In the genomic region with DNA sequence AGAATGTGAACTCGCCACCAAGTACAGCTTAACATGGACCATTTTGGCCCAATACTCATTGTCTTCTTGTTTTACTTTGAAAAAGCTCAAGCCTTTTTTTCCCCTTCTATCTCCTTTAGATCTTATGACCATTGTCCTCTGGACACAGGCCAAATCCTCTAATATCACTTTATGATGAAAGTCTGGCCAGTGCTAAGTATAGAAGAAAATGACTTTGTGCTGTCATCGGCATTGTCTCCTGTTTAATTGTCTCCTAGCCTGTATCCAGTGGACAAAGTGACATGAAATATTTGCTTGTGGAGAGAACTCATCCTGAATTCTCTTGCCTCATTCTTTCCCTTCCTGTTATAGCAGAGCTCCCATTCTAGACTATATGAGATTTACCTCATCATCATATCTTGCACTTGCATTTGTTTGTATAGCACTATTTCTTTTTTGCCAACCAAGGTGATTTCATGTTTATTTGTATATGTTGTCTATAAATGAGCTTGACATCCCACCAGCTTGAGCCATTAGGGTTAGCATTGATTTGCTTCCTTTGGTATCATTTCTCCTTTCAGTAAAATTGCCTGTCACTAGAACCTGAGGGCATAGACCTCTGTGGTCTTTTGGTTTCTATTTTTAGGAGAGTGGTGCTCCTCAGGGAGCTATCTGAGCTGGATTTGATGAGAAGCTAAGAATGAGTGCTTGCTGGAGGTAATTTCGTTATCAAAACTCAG, we compare ENCODE assay signal across 13 cellular contexts. TPM values are rescaled to one million over a fixed set of nuclear protein-coding genes. Genes with fewer than 3 reads are reported as not detected.
DNase-seq lines count a peak whose midpoint lies in the region; ATAC-seq and TF ChIP-seq lines count a peak whose summit lies in the region.
"Had no signal": no experiment of that assay in that cellular context is flagged by ENCODE, and none has a peak within 500 bp of the region (broad histone marks: within the 10 kb centered on the region; RNA-seq: fewer than 3 reads in every experiment).

No MANE protein-coding gene starts in this region.

- in situ Hi-C loops in mammary epithelial cell (cut with MboI; ENCODE audit: low sequenced_read_pairs in 2 of 2) = loop anchor here in 1 of 2 donors (10.0 kb wide), 1 partner anchor 68 kb away; no protein-coding TSS in a partner anchor

- no peak overlapping the region for H3K4me3 Mint-ChIP-seq in MCF 10A (ENCODE audit: unreplicated experiment)
- H3K4me3 Mint-ChIP-seq in activated naive CD8-positive, alpha-beta T cell treated with anti-CD3 and anti-CD28 coated beads, Interleukin-2, amount 10 ng/mL, durations not matched to agents 7 days and 5 days = peak overlapping the region; percentile 83
- peak overlapping the region; percentile 29 to 65 for H3K4me3 Mint-ChIP-seq in stimulated activated naive B cell treated with anti-CD40 and anti-IgM and Interleukin-4, amounts not matched to agents 10 μg/mL and 1 μg/mL and 100 μg/mL, for 72 hours

- no peak for DNase-seq in MCF 10A (ENCODE audit: unreplicated experiment)
- no peak for DNase-seq in mammary epithelial cell
- DNase-seq in MV-4-11 (lab: John Stamatoyannopoulos, UW) = peak; percentile 45
- no peak for DNase-seq in activated naive CD8-positive, alpha-beta T cell treated with anti-CD3 and anti-CD28 coated beads, Interleukin-2, amount 10 ng/mL, durations not matched to agents 7 days and 5 days
- no peak for DNase-seq in stimulated activated naive B cell treated with anti-CD40 and anti-IgM and Interleukin-4, amounts not matched to agents 10 μg/mL and 1 μg/mL and 100 μg/mL, for 72 hours
- no peak for DNase-seq in GM10248 (ENCODE audit: extremely low spot score)
- DNase-seq: left lung; NCI-H1105 treated with DMSO at 0.1 percent for 48 hours; stimulated activated CD4-positive, alpha-beta T cell treated with anti-CD3 and anti-CD28 coated beads, Interleukin-4, amount 100 ng/mL, for 4 hours; testis had no signal

- peaks cover 38% of the 10 kb centered on the region for H3K4me1 ChIP-seq in mammary epithelial cell (ENCODE audit: insufficient read depth, low read length)
- H3K4me1 ChIP-seq: parathyroid adenoma had no signal

- peaks cover 40% of the 10 kb centered on the region for H3K4me1 Mint-ChIP-seq in MCF 10A (ENCODE audit: insufficient read depth, unreplicated experiment)
- peaks cover 79% of the 10 kb centered on the region for H3K4me1 Mint-ChIP-seq in activated naive CD8-positive, alpha-beta T cell treated with anti-CD3 and anti-CD28 coated beads, Interleukin-2, amount 10 ng/mL, durations not matched to agents 7 days and 5 days
- H3K4me1 Mint-ChIP-seq in stimulated activated naive B cell treated with anti-CD40 and anti-IgM and Interleukin-4, amounts not matched to agents 10 μg/mL and 1 μg/mL and 100 μg/mL, for 72 hours = peaks cover 66 to 97% of the 10 kb centered on the region in 2 donors

- 100% methylated on average over 3 of the region's 3 CpGs for WGBS in mammary epithelial cell (ENCODE audit: low coverage, missing lambda C conversion rate)

- no peaks in the 10 kb centered on the region for H3K9me3 ChIP-seq in mammary epithelial cell (replicated peaks; ENCODE audit: insufficient read depth, low read length)
- H3K9me3 ChIP-seq: left lung, testis had no signal

- peaks cover 17% of the 10 kb centered on the region for H3K79me2 ChIP-seq in mammary epithelial cell (ENCODE audit: insufficient read depth, low read length)
- H3K79me2 ChIP-seq: parathyroid adenoma had no signal

- H3K36me3 ChIP-seq in mammary epithelial cell (ENCODE audit: insufficient read depth, low read length) = no peaks in the 10 kb centered on the region
- H3K36me3 ChIP-seq: left lung had no signal

- no peak overlapping the region for H3K27ac ChIP-seq in mammary epithelial cell (ENCODE audit: insufficient read depth, low read depth, low read length)
- H3K27ac ChIP-seq: parathyroid adenoma, testis had no signal

- no peak overlapping the region for H3K9ac ChIP-seq in mammary epithelial cell (ENCODE audit: insufficient read depth, low read length)
- H3K9ac ChIP-seq: parathyroid adenoma had no signal

- BruUV-seq in MCF 10A (replicated peaks; lab: Mats Ljungman, UMichigan) = no TSS peak
- no TSS peak for BruUV-seq in mammary epithelial cell (replicated peaks; lab: Mats Ljungman, UMichigan)

- CTCF ChIA-PET in MCF 10A (lab: Yijun Ruan, JAX) = interaction anchor here (0.6 to 13.7 kb wide), 21 partner anchors 9 to 648 kb away, joined by 3 to 253 read pairs (median 6); a partner anchor contains a TSS
- CTCF ChIA-PET in mammary epithelial cell (lab: Charles Lee; ENCODE audit: low non-redundant PET) = no interaction called here
- CTCF ChIA-PET in GM10248 (lab: Yijun Ruan, JAX) = interaction anchor here (0.8 to 19.2 kb wide), 16 partner anchors 10 to 348 kb away, joined by 3 to 191 read pairs (median 5); a partner anchor contains a TSS

- TF ChIP-seq CTCF in MCF 10A (IDR thresholded peaks at IDR 0.05; ENCODE audit: unreplicated experiment) = no peak
- no peak for TF ChIP-seq CTCF in mammary epithelial cell (conservative IDR thresholded peaks at IDR 0.05 in 1 of 2, IDR thresholded peaks at IDR 0.05 in 1 of 2; ENCODE audit: extremely low read depth in 1 of 2, insufficient read depth in 1 of 2, low read depth in 1 of 2, low read length in 2 of 2)
- TF ChIP-seq CTCF in GM10248 (IDR thresholded peaks at IDR 0.05; ENCODE audit: control extremely low read depth, extremely low read depth, low read depth, missing control alignments) = no peak

- peak overlapping the region; percentile 66 for H3K27ac Mint-ChIP-seq in MCF 10A (ENCODE audit: low read depth, unreplicated experiment)
- H3K27ac Mint-ChIP-seq in activated naive CD8-positive, alpha-beta T cell treated with anti-CD3 and anti-CD28 coated beads, Interleukin-2, amount 10 ng/mL, durations not matched to agents 7 days and 5 days = peak overlapping the region; percentile 96
- peak overlapping the region; percentile 95 for H3K27ac Mint-ChIP-seq in stimulated activated naive B cell treated with anti-CD40 and anti-IgM and Interleukin-4, amounts not matched to agents 10 μg/mL and 1 μg/mL and 100 μg/mL, for 72 hours

- POLR2A ChIA-PET in MCF 10A (lab: Yijun Ruan, JAX) (interaction anchor here (0.8 to 22.9 kb wide), 8 partner anchors 14 to 348 kb away, joined by 3 to 385 read pairs (median 39); a partner anchor contains a TSS), GM10248 (lab: Yijun Ruan, JAX) (interaction anchor here (0.5 to 1.2 kb wide), 2 partner anchors 21 to 25 kb away, joined by 3 to 7 read pairs; no protein-coding TSS in a partner anchor)
- POLR2A ChIA-PET in activated naive CD8-positive, alpha-beta T cell treated with anti-CD3 and anti-CD28 coated beads, Interleukin-2, amount 10 ng/mL, durations not matched to agents 7 days and 5 days (lab: Charles Lee) = interaction anchor here (0.7 to 10.4 kb wide), 14 partner anchors 9 to 266 kb away, joined by 3 to 127 read pairs (median 6); a partner anchor contains a TSS

- H3K9me3 Mint-ChIP-seq in MCF 10A (ENCODE audit: unreplicated experiment) = no peaks in the 10 kb centered on the region
- H3K9me3 Mint-ChIP-seq in activated naive CD8-positive, alpha-beta T cell treated with anti-CD3 and anti-CD28 coated beads, Interleukin-2, amount 10 ng/mL, durations not matched to agents 7 days and 5 days = no peaks in the 10 kb centered on the region
- H3K9me3 Mint-ChIP-seq in stimulated activated naive B cell treated with anti-CD40 and anti-IgM and Interleukin-4, amounts not matched to agents 10 μg/mL and 1 μg/mL and 100 μg/mL, for 72 hours = peaks cover 0 to 4% of the 10 kb centered on the region in 2 donors

- dilution Hi-C loops in mammary epithelial cell (cut with HindIII; ENCODE audit: low sequenced_read_pairs) = no loop called here

- H3K27me3 Mint-ChIP-seq in MCF 10A (ENCODE audit: insufficient read depth, unreplicated experiment) = no peaks in the 10 kb centered on the region
- H3K27me3 Mint-ChIP-seq in activated naive CD8-positive, alpha-beta T cell treated with anti-CD3 and anti-CD28 coated beads, Interleukin-2, amount 10 ng/mL, durations not matched to agents 7 days and 5 days = no peaks in the 10 kb centered on the region
- H3K27me3 Mint-ChIP-seq in stimulated activated naive B cell treated with anti-CD40 and anti-IgM and Interleukin-4, amounts not matched to agents 10 μg/mL and 1 μg/mL and 100 μg/mL, for 72 hours = no peaks in the 10 kb centered on the region

- H4K20me1 ChIP-seq in mammary epithelial cell (ENCODE audit: insufficient read depth, low read length) = no peaks in the 10 kb centered on the region

- H3K4me2 ChIP-seq in mammary epithelial cell (ENCODE audit: insufficient read depth, low read depth, low read length) = no peak overlapping the region

- no peak for ATAC-seq in activated naive CD8-positive, alpha-beta T cell treated with anti-CD3 and anti-CD28 coated beads, Interleukin-2, amount 10 ng/mL, durations not matched to agents 7 days and 5 days (ENCODE audit: low read depth)
- ATAC-seq in stimulated activated naive B cell treated with anti-CD40 and anti-IgM and Interleukin-4, amounts not matched to agents 10 μg/mL and 1 μg/mL and 100 μg/mL, for 72 hours (replicated peaks) = peak; percentile 12 to 13
- ATAC-seq in GM21447 (IDR thresholded peaks at IDR 0.05; ENCODE audit: unreplicated experiment) = no peak
- ATAC-seq in GM18511 (IDR thresholded peaks at IDR 0.05; ENCODE audit: unreplicated experiment) = no peak
- ATAC-seq: left lung had no signal

- H3K36me3 Mint-ChIP-seq in MCF 10A (ENCODE audit: insufficient read depth, unreplicated experiment) = peaks cover 9% of the 10 kb centered on the region
- peaks cover 16% of the 10 kb centered on the region for H3K36me3 Mint-ChIP-seq in activated naive CD8-positive, alpha-beta T cell treated with anti-CD3 and anti-CD28 coated beads, Interleukin-2, amount 10 ng/mL, durations not matched to agents 7 days and 5 days
- peaks cover 9 to 14% of the 10 kb centered on the region in 2 donors for H3K36me3 Mint-ChIP-seq in stimulated activated naive B cell treated with anti-CD40 and anti-IgM and Interleukin-4, amounts not matched to agents 10 μg/mL and 1 μg/mL and 100 μg/mL, for 72 hours

- intact Hi-C loops in MCF 10A (cut with micrococcal nuclease) = loop anchor here (10.0 kb wide), 1 partner anchor 152 kb away; no protein-coding TSS in a partner anchor
- intact Hi-C loops in mammary epithelial cell (cut with micrococcal nuclease) = loop anchor here (2.0 to 10.0 kb wide), 3 partner anchors 24 to 265 kb away; a partner anchor contains a TSS

- H3K27me3 ChIP-seq in mammary epithelial cell (ENCODE audit: insufficient read depth, low read length) = no peaks in the 10 kb centered on the region
- H3K27me3 ChIP-seq: left lung, testis had no signal

- no peak overlapping the region for H3K4me3 ChIP-seq in mammary epithelial cell (replicated peaks in 1 of 3; ENCODE audit: insufficient read depth in 1 of 3, low read depth in 2 of 3, low read length in 3 of 3)
- H3K4me3 ChIP-seq: left lung, testis had no signal

- no peak overlapping the region for H2AFZ ChIP-seq in mammary epithelial cell (ENCODE audit: low read depth, low read length)
- H2AFZ ChIP-seq: parathyroid adenoma had no signal

RNA-seq across cellular contexts. Expression of a gene that starts 18.8 kb away (rescaled TPM):
- total RNA-seq in MCF 10A (2022) = 13.0 and 16.2 TPM in 2 replicates
- total RNA-seq in mammary epithelial cell = 10 to 100 TPM; 11.3 to 15.9 TPM
- polyA plus RNA-seq in mammary epithelial cell = 15.4 TPM
- 7.1 TPM for polyA minus RNA-seq in mammary epithelial cell
- 100 to 1,000 TPM; 121 to 122 TPM for total RNA-seq in activated naive CD8-positive, alpha-beta T cell treated with anti-CD3 and anti-CD28 coated beads, Interleukin-2, amount 10 ng/mL, durations not matched to agents 7 days and 5 days

Comparison
In these comparisons a context has a peak if more than half of its experiments do, and no peak if none do; other contexts are left out.
1. ATAC-seq: peak in stimulated activated naive B cell treated with anti-CD40 and anti-IgM and Interleukin-4, amounts not matched to agents 10 μg/mL and 1 μg/mL and 100 μg/mL, for 72 hours (2 of 2); none in activated naive CD8-positive, alpha-beta T cell treated with anti-CD3 and anti-CD28 coated beads, Interleukin-2, amount 10 ng/mL, durations not matched to agents 7 days and 5 days (single experiment), GM21447 (single experiment) and GM18511 (single experiment).
2. Peak in every context shown above with its lines, with median percentiles within 50 percentile points of each other: H3K27ac Mint-ChIP-seq.